15 cellular contexts compared by ENCODE assay signal in the genomic region with DNA sequence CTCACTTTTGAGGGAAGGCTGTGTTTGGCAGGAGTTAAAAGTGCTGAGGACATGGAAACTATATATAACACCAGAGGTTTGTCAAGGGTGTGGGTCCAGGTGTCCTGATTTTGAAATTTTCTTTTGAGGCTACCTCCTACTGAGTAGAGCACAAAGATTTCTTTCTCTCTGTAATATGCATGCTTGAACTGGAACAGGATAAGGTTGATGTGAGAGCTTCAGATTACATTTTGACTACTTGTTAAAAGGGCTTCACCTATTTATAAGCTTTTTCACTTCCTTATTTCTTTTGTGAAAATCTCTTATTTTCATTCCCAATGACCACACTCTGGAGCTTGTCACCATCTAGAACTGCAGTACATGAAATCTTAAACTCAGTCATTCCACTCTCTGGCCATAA. TPM values are rescaled to one million over a fixed set of nuclear protein-coding genes. Genes with fewer than 3 reads are reported as not detected.
DNase-seq lines count a peak whose midpoint lies in the region; ATAC-seq and TF ChIP-seq lines count a peak whose summit lies in the region.
"Had no signal": no experiment of that assay in that cellular context is flagged by ENCODE, and none has a peak within 500 bp of the region (broad histone marks: within the 10 kb centered on the region; RNA-seq: fewer than 3 reads in every experiment).

No MANE protein-coding gene starts in this region.

- DNase-seq in left lung = no peak
- no peak for DNase-seq in activated T-cell treated with anti-CD3 and anti-CD28 coated beads, Interleukin-2, amount 50 U/mL, for 24 hours
- no peak for DNase-seq in activated naive CD8-positive, alpha-beta T cell treated with anti-CD3 and anti-CD28 coated beads, Interleukin-2, amount 50 U/mL, for 24 hours
- DNase-seq: activated CD8-positive, alpha-beta memory T cell treated with anti-CD3 and anti-CD28 coated beads, Interleukin-2, amount 10 ng/mL, durations not matched to agents 7 days and 5 days; anterior cingulate cortex; DMS 273 treated with DMSO at 0.1 percent for 48 hours; GOT3; KBM-7; NCI-H82; right lobe of liver; T-helper 17 cell had no signal

- ATAC-seq in GM18909 (IDR thresholded peaks at IDR 0.05; ENCODE audit: poor library complexity, unreplicated experiment) (peak; percentile 77), GM21717 (IDR thresholded peaks at IDR 0.05; ENCODE audit: unreplicated experiment) (peak; percentile 81), HG03108 (IDR thresholded peaks at IDR 0.05; ENCODE audit: unreplicated experiment) (peak; percentile 82), left lung (peak; percentile 41), gastroesophageal sphincter (no peak)
- no peak for ATAC-seq in activated naive CD8-positive, alpha-beta T cell treated with anti-CD3 and anti-CD28 coated beads, Interleukin-2, amount 50 U/mL, for 24 hours
- ATAC-seq: activated CD8-positive, alpha-beta memory T cell treated with anti-CD3 and anti-CD28 coated beads, Interleukin-2, amount 10 ng/mL, durations not matched to agents 7 days and 5 days; right lobe of liver; T-helper 17 cell had no signal

- intact Hi-C loops in left lung (cut with DNase I) = no loop called here

- H3K4me1 Mint-ChIP-seq in activated T-cell treated with anti-CD3 and anti-CD28 coated beads, Interleukin-2, amount 50 U/mL, for 24 hours (ENCODE audit: low read depth) = no peaks in the 10 kb centered on the region
- H3K4me1 Mint-ChIP-seq in activated naive CD8-positive, alpha-beta T cell treated with anti-CD3 and anti-CD28 coated beads, Interleukin-2, amount 50 U/mL, for 24 hours = no peaks in the 10 kb centered on the region
- H3K4me1 Mint-ChIP-seq: activated CD8-positive, alpha-beta memory T cell treated with anti-CD3 and anti-CD28 coated beads, Interleukin-2, amount 10 ng/mL, durations not matched to agents 7 days and 5 days; T-helper 17 cell had no signal

- peaks cover 4% of the 10 kb centered on the region for H3K27me3 Mint-ChIP-seq in activated T-cell treated with anti-CD3 and anti-CD28 coated beads, Interleukin-2, amount 50 U/mL, for 24 hours
- no peaks in the 10 kb centered on the region for H3K27me3 Mint-ChIP-seq in activated naive CD8-positive, alpha-beta T cell treated with anti-CD3 and anti-CD28 coated beads, Interleukin-2, amount 50 U/mL, for 24 hours

- H3K27ac ChIP-seq in left lung = no peak overlapping the region
- H3K27ac ChIP-seq in gastroesophageal sphincter = no peak overlapping the region
- H3K27ac ChIP-seq: right lobe of liver had no signal

- no peak overlapping the region for H3K27ac Mint-ChIP-seq in activated T-cell treated with anti-CD3 and anti-CD28 coated beads, Interleukin-2, amount 50 U/mL, for 24 hours
- no peak overlapping the region for H3K27ac Mint-ChIP-seq in activated naive CD8-positive, alpha-beta T cell treated with anti-CD3 and anti-CD28 coated beads, Interleukin-2, amount 50 U/mL, for 24 hours
- H3K27ac Mint-ChIP-seq: activated CD8-positive, alpha-beta memory T cell treated with anti-CD3 and anti-CD28 coated beads, Interleukin-2, amount 10 ng/mL, durations not matched to agents 7 days and 5 days; T-helper 17 cell had no signal

- H3K9me3 ChIP-seq in left lung (no peaks in the 10 kb centered on the region), gastroesophageal sphincter (no peaks in the 10 kb centered on the region)
- H3K9me3 ChIP-seq: right lobe of liver had no signal

- TF ChIP-seq CTCF in left lung (IDR thresholded peaks at IDR 0.05) = no peak
- TF ChIP-seq CTCF in gastroesophageal sphincter (IDR thresholded peaks at IDR 0.05) = no peak

- H3K36me3 Mint-ChIP-seq in activated T-cell treated with anti-CD3 and anti-CD28 coated beads, Interleukin-2, amount 50 U/mL, for 24 hours (ENCODE audit: low read depth) = no peaks in the 10 kb centered on the region
- no peaks in the 10 kb centered on the region for H3K36me3 Mint-ChIP-seq in activated naive CD8-positive, alpha-beta T cell treated with anti-CD3 and anti-CD28 coated beads, Interleukin-2, amount 50 U/mL, for 24 hours (ENCODE audit: low read depth)
- H3K36me3 Mint-ChIP-seq: activated CD8-positive, alpha-beta memory T cell treated with anti-CD3 and anti-CD28 coated beads, Interleukin-2, amount 10 ng/mL, durations not matched to agents 7 days and 5 days had no signal

- H3K4me3 ChIP-seq in left lung (no peak overlapping the region), gastroesophageal sphincter (no peak overlapping the region)
- H3K4me3 ChIP-seq: right lobe of liver had no signal

- H3K4me1 ChIP-seq in left lung (no peaks in the 10 kb centered on the region), gastroesophageal sphincter (no peaks in the 10 kb centered on the region)
- H3K4me1 ChIP-seq: right lobe of liver had no signal

- no peak for TF ChIP-seq POLR2A in gastroesophageal sphincter (IDR thresholded peaks at IDR 0.05)

- H3K36me3 ChIP-seq in left lung (no peaks in the 10 kb centered on the region), gastroesophageal sphincter (no peaks in the 10 kb centered on the region)
- H3K36me3 ChIP-seq: right lobe of liver had no signal

- H3K4me3 Mint-ChIP-seq in activated T-cell treated with anti-CD3 and anti-CD28 coated beads, Interleukin-2, amount 50 U/mL, for 24 hours = no peak overlapping the region
- no peak overlapping the region for H3K4me3 Mint-ChIP-seq in activated naive CD8-positive, alpha-beta T cell treated with anti-CD3 and anti-CD28 coated beads, Interleukin-2, amount 50 U/mL, for 24 hours
- H3K4me3 Mint-ChIP-seq: activated CD8-positive, alpha-beta memory T cell treated with anti-CD3 and anti-CD28 coated beads, Interleukin-2, amount 10 ng/mL, durations not matched to agents 7 days and 5 days; T-helper 17 cell had no signal

- no peaks in the 10 kb centered on the region for H3K9me3 Mint-ChIP-seq in activated T-cell treated with anti-CD3 and anti-CD28 coated beads, Interleukin-2, amount 50 U/mL, for 24 hours
- no peaks in the 10 kb centered on the region for H3K9me3 Mint-ChIP-seq in activated naive CD8-positive, alpha-beta T cell treated with anti-CD3 and anti-CD28 coated beads, Interleukin-2, amount 50 U/mL, for 24 hours

- H3K27me3 ChIP-seq in left lung = no peaks in the 10 kb centered on the region
- H3K27me3 ChIP-seq in gastroesophageal sphincter = no peaks in the 10 kb centered on the region
- H3K27me3 ChIP-seq: right lobe of liver had no signal

- no peak for TF ChIP-seq EP300 in gastroesophageal sphincter (IDR thresholded peaks at IDR 0.05)

RNA-seq across cellular contexts. Expression of a gene that starts 59.8 kb away (rescaled TPM):
- total RNA-seq in left lung (10 to 100 TPM; 10.5 to 11.7 TPM), gastroesophageal sphincter (1 to 10 TPM; 3.6 to 9.7 (median 5.0) TPM)

Comparison
In these comparisons a context has a peak if more than half of its experiments do, and no peak if none do; other contexts are left out.
1. ATAC-seq: peak in GM18909 (single experiment), GM21717 (single experiment), HG03108 (single experiment) and left lung (single experiment); none in gastroesophageal sphincter (single experiment) and activated naive CD8-positive, alpha-beta T cell treated with anti-CD3 and anti-CD28 coated beads, Interleukin-2, amount 50 U/mL, for 24 hours (single experiment).